In genomic region chr3:102714567-102714966, GRCh38 we compare ENCODE assay signal across 1 cellular context.
TF ChIP-seq lines count a peak whose summit lies in the region.

No MANE protein-coding gene starts in this region.

TF ChIP-seq in GM12878, 131 proteins besides CTCF, POLR2A, EP300 and RAD21 (continued from another document):
- TF ChIP-seq ZNF687 (IDR thresholded peaks at IDR 0.05) (no peak), CBX3 (IDR thresholded peaks at IDR 0.05; ENCODE audit: borderline replicate concordance, low read depth) (no peak), USF1 (IDR thresholded peaks at IDR 0.05; ENCODE audit: borderline replicate concordance, extremely low read length, insufficient read depth, low read depth, low read length) (no peak), MYC (IDR thresholded peaks at IDR 0.05; ENCODE audit: insufficient read depth, insufficient read length, insufficient replicate concordance, low read length, severe bottlenecking) (no peak), NR2C1 (IDR thresholded peaks at IDR 0.05) (no peak)
TF ChIP-seq in GM12878: peak in this region for 0.
